ENCODE assay signal across 8 cellular contexts in genomic region chr1:155003766-155004351, GRCh38. TPM values are rescaled to one million over a fixed set of nuclear protein-coding genes. Genes with fewer than 3 reads are reported as not detected.
DNase-seq lines count a peak whose midpoint lies in the region; ATAC-seq and TF ChIP-seq lines count a peak whose summit lies in the region.

No MANE protein-coding gene starts in this region.

- peak overlapping the region; percentile 23; the same call in 1 of the 2 replicates for H2AFZ ChIP-seq in OCI-LY7 (ENCODE audit: low read length)

- H3K9me2 ChIP-seq in OCI-LY7 (ENCODE audit: insufficient read depth, low read length): no peaks in the 10 kb centered on the region

- TF ChIP-seq POLR2A in spleen (IDR thresholded peaks at IDR 0.05): no peak

- peak overlapping the region; percentile 93 for H3K4me2 ChIP-seq in OCI-LY7 (ENCODE audit: low read length)

- peaks cover 10% of the 10 kb centered on the region; the same call in 1 of the 2 replicates for H3K79me2 ChIP-seq in OCI-LY7 (ENCODE audit: insufficient read depth, low read depth, low read length)

- H3K27ac ChIP-seq in OCI-LY7 (ENCODE audit: low read depth, low read length, poor library complexity, severe bottlenecking) (peak overlapping the region; percentile 77), spleen (peak overlapping the region; percentile 81 to 99 (median 95))

- BruUV-seq in OCI-LY7 (replicated peaks; lab: Mats Ljungman, UMichigan): no TSS peak

- intact Hi-C loops in OCI-LY7 (cut with micrococcal nuclease; ENCODE audit: unreplicated experiment): loop anchor here (5.0 kb wide), 1 partner anchor 142 kb away; no protein-coding TSS in a partner anchor
- intact Hi-C loops in spleen (cut with DNase I; ENCODE audit: low total_unique reads): loop anchor here (5.0 to 10.0 kb wide), 2 partner anchors 42 to 61 kb away; partner anchors contain the start of genes EFNA4 and PYGO2

- no peaks in the 10 kb centered on the region for H4K20me1 ChIP-seq in OCI-LY7 (ENCODE audit: insufficient read depth, low read length)

- 0 out of 2 replicates have a peak, but pooled peaks have one; percentile 17 for TF ChIP-seq CTCF in OCI-LY7 (conservative IDR thresholded peaks at IDR 0.05; ENCODE audit: low read length)
- TF ChIP-seq CTCF in spleen (IDR thresholded peaks at IDR 0.05 in 8 of 11, conservative IDR thresholded peaks at IDR 0.05 in 3 of 11): no peak

- H3K9me3 Mint-ChIP-seq in central memory CD8-positive, alpha-beta T cell: no peaks in the 10 kb centered on the region

- peaks cover 62% of the 10 kb centered on the region for H3K4me1 Mint-ChIP-seq in central memory CD8-positive, alpha-beta T cell

- peak overlapping the region; percentile 94 for H3K4me3 Mint-ChIP-seq in central memory CD8-positive, alpha-beta T cell

- ATAC-seq in central memory CD8-positive, alpha-beta T cell (replicated peaks; ENCODE audit: extremely low read depth, poor library complexity, severe bottlenecking): no peak
- no peak for ATAC-seq in GM21717 (IDR thresholded peaks at IDR 0.05; ENCODE audit: unreplicated experiment)
- ATAC-seq in HG02973 (IDR thresholded peaks at IDR 0.05; ENCODE audit: unreplicated experiment): no peak

- WGBS in spleen, 5 donors: 2 to 36% (median 3%) methylated on average over 2 to 33 of the region's 34 CpGs

- CTCF ChIA-PET in OCI-LY7 (lab: Charles Lee; ENCODE audit: unreplicated experiment): no interaction called here

- no peaks in the 10 kb centered on the region for H3K9me3 ChIP-seq in OCI-LY7 (ENCODE audit: low read length)
- no peaks in the 10 kb centered on the region for H3K9me3 ChIP-seq in spleen

- H3K27ac Mint-ChIP-seq in central memory CD8-positive, alpha-beta T cell (ENCODE audit: low read depth): peak overlapping the region; percentile 92

- no peaks in the 10 kb centered on the region for H3K27me3 Mint-ChIP-seq in central memory CD8-positive, alpha-beta T cell

- H3K4me3 ChIP-seq in OCI-LY7 (ENCODE audit: low read depth, low read length, poor library complexity, severe bottlenecking) (peak overlapping the region; percentile 87), spleen (peak overlapping the region; percentile 71 to 90 (median 78))

- POLR2A ChIA-PET in OCI-LY7 (lab: Charles Lee): interaction anchor here (0.7 to 2.0 kb wide), 3 partner anchors 13 to 148 kb away, joined by 3 to 10 read pairs (median 4); partner anchors contain the start of gene FLAD1

- no peaks in the 10 kb centered on the region for H3K27me3 ChIP-seq in spleen (replicated peaks in 1 of 7)

- DNase-seq in NCI-H82 (lab: John Stamatoyannopoulos, UW): peak; percentile 71
- DNase-seq in NCI-H82 treated with DMSO at 0.1 percent for 48 hours (lab: John Stamatoyannopoulos, UW; ENCODE audit: unreplicated experiment): no peak
- DNase-seq in OCI-LY7 (ENCODE audit: low spot score): peak; percentile 48
- no peak for DNase-seq in central memory CD8-positive, alpha-beta T cell (ENCODE audit: low spot score in 2 of 2)
- DNase-seq in kidney glomerular epithelial cell (lab: John Stamatoyannopoulos, UW): peak; percentile 44
- peak; percentile 90 for DNase-seq in spleen

- H3K4me1 ChIP-seq in OCI-LY7 (ENCODE audit: insufficient read depth, low read length, poor library complexity, severe bottlenecking): peaks cover 68% of the 10 kb centered on the region
- peaks cover 40 to 91% (median 68%) of the 10 kb centered on the region in 6 donors for H3K4me1 ChIP-seq in spleen

- no peaks in the 10 kb centered on the region for H3K36me3 ChIP-seq in OCI-LY7 (ENCODE audit: insufficient read depth, low read length)
- H3K36me3 ChIP-seq in spleen: no peaks in the 10 kb centered on the region

- peaks cover 10% of the 10 kb centered on the region for H3K36me3 Mint-ChIP-seq in central memory CD8-positive, alpha-beta T cell (ENCODE audit: insufficient read depth)

RNA-seq across cellular contexts. Expression of gene ZBTB7B, which starts 1.3 kb away (rescaled TPM):
- total RNA-seq in OCI-LY7 (2014; rRNA removed; shearing (Covaris generic)): 14.2 and 16.3 TPM in 2 replicates
- total RNA-seq in OCI-LY7 (2022) (22.2 and 23.2 TPM in 2 replicates), spleen (10 to 100 TPM; 44.0 to 88.9 (median 68.8) TPM)
- 10 to 100 TPM; 11.1 to 38.6 (median 13.4) TPM for polyA plus RNA-seq in spleen

RNA-seq across cellular contexts. Expression of gene LENEP, which starts 10.5 kb away (rescaled TPM):
- 0.95 and 2.3 TPM in 2 replicates for total RNA-seq in OCI-LY7 (2014; rRNA removed; shearing (Covaris generic))
- total RNA-seq in OCI-LY7 (2022): 0.78 and 1.5 TPM in 2 replicates
- total RNA-seq in spleen: under 1 TPM in 1 of 7 donors, not detected in 6; 0.60 TPM
- not detected for polyA plus RNA-seq in spleen

RNA-seq across cellular contexts. Expression of gene FLAD1, which starts 20.7 kb away (rescaled TPM):
- total RNA-seq in OCI-LY7 (2014; rRNA removed; shearing (Covaris generic)): 52.7 and 55.7 TPM in 2 replicates
- total RNA-seq in OCI-LY7 (2022) (57.0 and 57.9 TPM in 2 replicates), spleen (10 to 100 TPM; 27.1 to 35.8 (median 30.3) TPM)
- polyA plus RNA-seq in spleen: 10 to 100 TPM; 31.9 to 43.4 (median 40.1) TPM

RNA-seq across cellular contexts. Expression of gene CKS1B, which starts 29.4 kb away (rescaled TPM):
- total RNA-seq in OCI-LY7 (2014; rRNA removed; shearing (Covaris generic)): 149 and 204 TPM in 2 replicates
- total RNA-seq in OCI-LY7 (2022) (230 and 260 TPM in 2 replicates), spleen (10 to 100 TPM; 15.7 to 42.5 (median 27.2) TPM)
- 10 to 100 TPM; 17.0 to 51.5 (median 43.2) TPM for polyA plus RNA-seq in spleen

RNA-seq across cellular contexts. Expression of gene DCST2, which starts 29.7 kb away (rescaled TPM):
- 0.85 and 1.7 TPM in 2 replicates for total RNA-seq in OCI-LY7 (2014; rRNA removed; shearing (Covaris generic))
- total RNA-seq in OCI-LY7 (2022) (2.0 and 3.9 TPM in 2 replicates), spleen (1 to 10 TPM in 2 of 7 donors, under 1 TPM in 4, not detected in 1; 0.54 to 4.1 (median 0.71) TPM)
- 1 to 10 TPM; 1.0 to 2.1 (median 1.7) TPM for polyA plus RNA-seq in spleen

Comparison
In these comparisons a context has a peak if more than half of its experiments do, and no peak if none do; other contexts are left out.
1. DNase-seq: peak in NCI-H82 (single experiment), OCI-LY7 (single experiment), kidney glomerular epithelial cell (single experiment) and spleen (single experiment); none in NCI-H82 treated with DMSO at 0.1 percent for 48 hours (single experiment) and central memory CD8-positive, alpha-beta T cell (0 of 2).